8 cellular contexts compared by ENCODE assay signal in the genomic region with DNA sequence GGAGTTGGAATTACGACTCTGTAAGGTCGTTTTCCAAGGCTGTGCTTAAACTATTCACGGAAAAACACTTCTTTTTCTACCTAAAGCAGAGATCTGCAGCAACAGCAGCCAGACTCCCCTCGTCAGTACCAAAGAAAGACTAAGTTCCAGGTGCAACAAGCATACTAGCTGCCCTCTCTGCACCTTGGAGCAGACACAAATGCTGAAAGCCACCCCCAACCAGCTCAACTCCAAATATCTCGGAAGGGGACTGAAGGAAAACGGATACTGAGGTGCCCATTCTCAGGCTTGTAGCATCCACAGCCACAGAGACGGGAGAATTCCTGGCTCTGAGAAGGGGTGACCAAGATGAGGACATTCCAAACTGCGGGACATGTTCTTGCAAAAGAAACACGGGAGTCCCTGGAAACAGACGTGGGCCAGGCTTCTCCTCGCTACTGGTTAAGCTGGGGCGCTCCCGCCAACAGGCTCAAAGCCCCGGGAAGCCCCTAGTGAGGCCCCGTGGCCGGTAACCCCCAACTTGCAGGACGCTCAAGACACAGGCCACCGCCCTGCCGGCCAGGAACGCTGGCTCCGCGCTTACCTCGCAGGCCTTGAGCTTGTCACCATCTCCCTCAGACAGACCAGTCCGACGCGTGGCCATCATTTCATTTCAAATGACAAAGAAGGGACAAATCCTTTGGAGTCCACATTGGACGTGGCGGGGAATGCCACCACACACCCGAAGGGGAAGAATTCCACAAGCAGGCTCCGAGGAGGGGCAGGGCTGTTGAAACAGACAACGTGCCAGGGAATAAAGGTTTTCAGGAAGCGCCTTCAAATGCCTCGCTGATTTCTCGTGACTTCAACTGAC.
A peak's percentile ranks its signal among the peaks of the same experiment; 100 is the strongest.
DNase-seq lines count a peak whose midpoint lies in the region; ATAC-seq and TF ChIP-seq lines count a peak whose summit lies in the region.

No MANE protein-coding gene starts in this region.

- no peak overlapping the region for H3K4me3 Mint-ChIP-seq in nephron progenitor cell

- no peaks in the 10 kb centered on the region for H3K9me3 Mint-ChIP-seq in nephron progenitor cell

- H3K27me3 ChIP-seq in GM06990 (replicated peaks; ENCODE audit: control insufficient read depth, insufficient read depth, low read length): no peaks in the 10 kb centered on the region

- DNase-seq in GM06990 (ENCODE audit: extremely low read depth, insufficient read length) (peak; percentile 22), RWPE1 (ENCODE audit: low spot score) (no peak), fibroblast of gingiva (ENCODE audit: low read depth) (peak; percentile 1), nephron progenitor cell (peak; percentile 53), NCI-H2107 (lab: John Stamatoyannopoulos, UW) (no peak)

- H3K27ac ChIP-seq in RWPE1: peak overlapping the region; percentile 98

- no peaks in the 10 kb centered on the region for H3K36me3 Mint-ChIP-seq in nephron progenitor cell (ENCODE audit: low read depth)

- peak overlapping the region; percentile 24; the same call in 1 of the 2 replicates for H3K4me3 ChIP-seq in GM06990 (replicated peaks; ENCODE audit: low read depth, low read length)

- TF ChIP-seq CTCF in GM06990 (IDR thresholded peaks at IDR 0.05; ENCODE audit: insufficient read depth, low read length, poor library complexity, severe bottlenecking) (no peak), RWPE1 (conservative IDR thresholded peaks at IDR 0.05; ENCODE audit: low read depth) (no peak), nephron progenitor cell (IDR thresholded peaks at IDR 0.05) (no peak)

- peak overlapping the region; percentile 74 for H3K27ac Mint-ChIP-seq in nephron progenitor cell

- no peaks in the 10 kb centered on the region for H3K27me3 Mint-ChIP-seq in nephron progenitor cell (ENCODE audit: low read depth, poor library complexity)

- CTCF ChIA-PET in RWPE1 (lab: Yijun Ruan, JAX): interaction anchor here (0.6 kb wide), 1 partner anchor 1279 kb away, joined by 3 read pairs; no protein-coding TSS in a partner anchor

- ATAC-seq in HG03565 (IDR thresholded peaks at IDR 0.05; ENCODE audit: unreplicated experiment) (no peak), HG03159 (IDR thresholded peaks at IDR 0.05; ENCODE audit: unreplicated experiment) (no peak), GM18909 (IDR thresholded peaks at IDR 0.05; ENCODE audit: poor library complexity, unreplicated experiment) (no peak)

- H3K4me1 Mint-ChIP-seq in nephron progenitor cell: peaks cover 30% of the 10 kb centered on the region

- no peaks in the 10 kb centered on the region; the same call in 1 of the 2 replicates for H3K36me3 ChIP-seq in GM06990 (ENCODE audit: control insufficient read depth, insufficient read depth, low read length)

- POLR2A ChIA-PET in RWPE1 (lab: Yijun Ruan, JAX; ENCODE audit: low non-redundant PET): no interaction called here

Comparison
In these comparisons a context has a peak if more than half of its experiments do, and no peak if none do; other contexts are left out.
1. DNase-seq: peak in GM06990 (single experiment), fibroblast of gingiva (single experiment) and nephron progenitor cell (single experiment); none in RWPE1 (single experiment) and NCI-H2107 (single experiment).